In genomic region chr19:33627962-33628839, GRCh38 we compare ENCODE assay signal across 16 cellular contexts. TPM values are rescaled to one million over a fixed set of nuclear protein-coding genes. Genes with fewer than 3 reads are reported as not detected.
"Had no signal": no experiment of that assay in that cellular context is flagged by ENCODE, and none has a peak within 500 bp of the region (broad histone marks: within the 10 kb centered on the region; RNA-seq: fewer than 3 reads in every experiment).

No MANE protein-coding gene starts in this region.

- H3K27ac Mint-ChIP-seq: activated naive CD4-positive, alpha-beta T cell treated with anti-CD3 and anti-CD28 coated beads, Interleukin-2, amount 50 U/mL, for 24 hours; nephron progenitor cell had no signal

- H3K36me3 ChIP-seq: adrenal gland, esophagus squamous epithelium, left ventricle myocardium inferior, spleen, thoracic aorta, upper lobe of right lung had no signal

- H3K4me3 ChIP-seq: adrenal gland, esophagus squamous epithelium, left ventricle myocardium inferior, spleen, thoracic aorta, upper lobe of right lung had no signal

- H3K36me3 Mint-ChIP-seq: activated naive CD4-positive, alpha-beta T cell treated with anti-CD3 and anti-CD28 coated beads, Interleukin-2, amount 50 U/mL, for 24 hours had no signal

- H3K4me1 Mint-ChIP-seq: activated naive CD4-positive, alpha-beta T cell treated with anti-CD3 and anti-CD28 coated beads, Interleukin-2, amount 50 U/mL, for 24 hours had no signal

- H3K9me3 Mint-ChIP-seq: activated naive CD4-positive, alpha-beta T cell treated with anti-CD3 and anti-CD28 coated beads, Interleukin-2, amount 50 U/mL, for 24 hours; nephron progenitor cell had no signal

- ATAC-seq: sciatic nerve, upper lobe of right lung had no signal

- H3K4me3 Mint-ChIP-seq: activated naive CD4-positive, alpha-beta T cell treated with anti-CD3 and anti-CD28 coated beads, Interleukin-2, amount 50 U/mL, for 24 hours; nephron progenitor cell had no signal

- H3K9me3 ChIP-seq: adrenal gland, esophagus squamous epithelium, left ventricle myocardium inferior, spleen, thoracic aorta, upper lobe of right lung had no signal

- H3K4me1 ChIP-seq: adrenal gland, upper lobe of right lung had no signal

- H3K27ac ChIP-seq: adrenal gland, esophagus squamous epithelium, left ventricle myocardium inferior, spleen, thoracic aorta, upper lobe of right lung, VCaP had no signal

- DNase-seq: activated CD4-positive, alpha-beta T cell treated with anti-CD3 and anti-CD28 coated beads, Interleukin-2, amount 50 U/mL, for 48 hours; adrenal gland; esophagus squamous epithelium; hippocampal formation; left ventricle myocardium inferior; nephron progenitor cell; spleen; T-helper 1 cell; T1000; upper lobe of right lung had no signal

RNA-seq across cellular contexts. Expression of gene CHST8, which starts 6.4 kb away (rescaled TPM):
- total RNA-seq: fibroblast of villous mesenchyme, kidney epithelial cell had no signal
